In the genomic region with DNA sequence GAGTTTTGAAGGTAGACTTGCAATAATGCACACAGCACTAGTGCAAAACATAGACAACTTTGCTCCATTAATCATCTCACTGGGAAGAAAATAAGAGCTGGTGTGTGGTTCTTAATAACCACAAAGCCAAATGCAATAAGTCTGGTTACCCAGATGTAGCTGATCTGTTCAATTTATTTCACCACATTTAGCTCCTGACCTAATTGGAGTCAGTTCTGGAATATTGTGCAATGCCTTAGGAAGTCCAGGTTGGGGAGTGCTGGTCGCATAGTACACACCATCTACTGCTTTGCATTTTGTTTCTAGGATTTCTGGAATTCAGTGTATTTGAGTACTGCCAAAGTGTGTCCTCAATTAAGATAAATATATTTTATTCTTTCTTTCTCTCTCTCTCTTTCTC, we compare ENCODE assay signal across 21 cellular contexts.
DNase-seq lines count a peak whose midpoint lies in the region; ATAC-seq and TF ChIP-seq lines count a peak whose summit lies in the region.
"Had no signal": no experiment of that assay in that cellular context is flagged by ENCODE, and none has a peak within 500 bp of the region (broad histone marks: within the 10 kb centered on the region; RNA-seq: fewer than 3 reads in every experiment).

No MANE protein-coding gene starts in this region.

- in situ Hi-C loops in astrocyte of the spinal cord (cut with HindIII; ENCODE audit: low sequenced_read_pairs), result no loop called here

- no peak for TF ChIP-seq EP300 in stomach (IDR thresholded peaks at IDR 0.05)

- H3K4me3 ChIP-seq in astrocyte of the spinal cord (ENCODE audit: low read depth, low read length) (no peak overlapping the region), fibroblast of the aortic adventitia (ENCODE audit: low read depth, low read length) (no peak overlapping the region), left lung (no peak overlapping the region), skeletal muscle cell (ENCODE audit: low read depth, low read length) (no peak overlapping the region), stomach (no peak overlapping the region)
- H3K4me3 ChIP-seq: Peyer's patch, spleen, thyroid gland had no signal

- no peak overlapping the region for H3K27ac ChIP-seq in left lung
- no peak overlapping the region for H3K27ac ChIP-seq in stomach
- H3K27ac ChIP-seq: Peyer's patch, spleen, thyroid gland, VCaP had no signal

- WGBS in stomach, 5 donors, result 23 to 55% (median 46%) methylated on average over 1 of the region's 1 CpG

- DNase-seq in astrocyte of the spinal cord (ENCODE audit: low read depth, low spot score), result peak; percentile 13
- DNase-seq in fibroblast of the aortic adventitia (ENCODE audit: low read depth), result peak; percentile 49
- no peak for DNase-seq in left lung
- DNase-seq in skeletal muscle cell (ENCODE audit: low read depth), result peak; percentile 66
- DNase-seq in stomach, result no peak
- DNase-seq in NCI-H82 (lab: John Stamatoyannopoulos, UW), result no peak
- DNase-seq in NCI-H1436 treated with DMSO at 0.1 percent for 48 hours (lab: John Stamatoyannopoulos, UW), result no peak
- DNase-seq: activated CD8-positive, alpha-beta memory T cell treated with anti-CD3 and anti-CD28 coated beads, Interleukin-2, amount 50 U/mL, for 4 hours; activated naive CD8-positive, alpha-beta T cell treated with anti-CD3 and anti-CD28 coated beads, Interleukin-2, amount 10 ng/mL, durations not matched to agents 7 days and 5 days; CD4-positive, CD25-positive, alpha-beta regulatory T cell; GOT3; left colon; NCI-H510A; Peyer's patch; spleen; stimulated activated CD4-positive, alpha-beta T cell treated with anti-CD3 and anti-CD28 coated beads, Interleukin-4, amount 100 ng/mL, for 1 hour; stimulated activated naive CD4-positive, alpha-beta T cell treated with Interleukin-2 at 50 U/mL for 16 hours; T-helper 2 cell; thyroid gland had no signal

- TF ChIP-seq CTCF in astrocyte of the spinal cord (IDR thresholded peaks at IDR 0.05; ENCODE audit: low read depth, low read length) (no peak), fibroblast of the aortic adventitia (IDR thresholded peaks at IDR 0.05; ENCODE audit: insufficient read depth, low read length) (no peak), left lung (IDR thresholded peaks at IDR 0.05) (no peak), stomach (IDR thresholded peaks at IDR 0.05) (no peak)

- H3K4me1 ChIP-seq in left lung (no peaks in the 10 kb centered on the region), stomach (no peaks in the 10 kb centered on the region)
- H3K4me1 ChIP-seq: Peyer's patch, spleen, thyroid gland had no signal

- no peak for TF ChIP-seq POLR2A in stomach (IDR thresholded peaks at IDR 0.05)

- H3K27me3 ChIP-seq in left lung (no peaks in the 10 kb centered on the region), stomach (no peaks in the 10 kb centered on the region)
- H3K27me3 ChIP-seq: Peyer's patch, spleen, thyroid gland had no signal

- H3K36me3 ChIP-seq in left lung (no peaks in the 10 kb centered on the region), stomach (no peaks in the 10 kb centered on the region)
- H3K36me3 ChIP-seq: Peyer's patch, spleen, thyroid gland had no signal

- intact Hi-C loops in left lung (cut with DNase I), result no loop called here
- intact Hi-C loops in stomach (cut with DNase I; ENCODE audit: low total_unique reads), result no loop called here

- ATAC-seq in left lung, result peak; percentile 69
- ATAC-seq: activated T-helper 17 cell treated with anti-CD3 and anti-CD28 coated beads, Interleukin-2, amount 50 U/mL, for 72 hours; left colon had no signal

- peaks cover 0 to 25% of the 10 kb centered on the region in 2 donors for H3K9me3 ChIP-seq in left lung
- H3K9me3 ChIP-seq in stomach, result peaks cover 0 to 25% (median 3%) of the 10 kb centered on the region in 4 donors
- H3K9me3 ChIP-seq: Peyer's patch, thyroid gland had no signal

Comparison
In these comparisons a context has a peak if more than half of its experiments do, and no peak if none do; other contexts are left out.
1. DNase-seq: peak in astrocyte of the spinal cord (single experiment), fibroblast of the aortic adventitia (single experiment) and skeletal muscle cell (single experiment); none in left lung (0 of 2), stomach (single experiment), NCI-H82 (single experiment) and NCI-H1436 treated with DMSO at 0.1 percent for 48 hours (single experiment).